ENCODE assay signal across 1 cellular context in the genomic region with DNA sequence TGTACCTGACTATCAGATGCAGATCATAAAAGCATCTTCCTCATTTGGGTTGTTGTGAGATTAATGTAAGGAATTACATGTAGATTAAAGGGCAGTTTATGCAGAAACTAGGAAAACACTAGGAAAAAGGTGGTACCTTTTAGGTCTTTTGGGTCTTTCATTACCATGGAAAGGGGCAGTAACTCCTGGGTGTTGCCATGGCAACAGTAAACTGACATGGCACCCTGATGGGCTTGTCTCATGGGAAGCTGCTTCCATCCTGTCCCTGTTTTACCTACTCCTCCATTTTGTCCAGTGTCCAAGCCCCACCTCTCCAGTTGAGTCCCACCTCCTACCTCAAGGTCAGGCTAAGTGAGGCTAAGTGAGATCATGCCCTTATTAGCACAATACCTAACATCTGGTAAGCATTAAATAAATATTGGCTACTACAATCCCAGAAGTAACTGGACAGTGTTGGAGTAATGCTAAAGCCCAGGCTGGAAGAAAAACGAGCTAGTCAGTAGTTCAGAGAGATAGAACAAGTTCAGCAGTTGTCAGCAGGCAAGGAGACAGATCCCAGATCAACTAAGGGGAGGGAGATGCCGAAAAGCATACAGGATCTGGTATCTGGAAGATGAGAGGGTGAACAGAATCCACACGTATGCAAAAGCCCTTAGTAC.
TF ChIP-seq lines count a peak whose summit lies in the region.

No MANE protein-coding gene starts in this region.

TF ChIP-seq in WTC11, 78 proteins besides CTCF, POLR2A, EP300 and RAD21 (continued from another document):
- TF ChIP-seq, protein P1, sequence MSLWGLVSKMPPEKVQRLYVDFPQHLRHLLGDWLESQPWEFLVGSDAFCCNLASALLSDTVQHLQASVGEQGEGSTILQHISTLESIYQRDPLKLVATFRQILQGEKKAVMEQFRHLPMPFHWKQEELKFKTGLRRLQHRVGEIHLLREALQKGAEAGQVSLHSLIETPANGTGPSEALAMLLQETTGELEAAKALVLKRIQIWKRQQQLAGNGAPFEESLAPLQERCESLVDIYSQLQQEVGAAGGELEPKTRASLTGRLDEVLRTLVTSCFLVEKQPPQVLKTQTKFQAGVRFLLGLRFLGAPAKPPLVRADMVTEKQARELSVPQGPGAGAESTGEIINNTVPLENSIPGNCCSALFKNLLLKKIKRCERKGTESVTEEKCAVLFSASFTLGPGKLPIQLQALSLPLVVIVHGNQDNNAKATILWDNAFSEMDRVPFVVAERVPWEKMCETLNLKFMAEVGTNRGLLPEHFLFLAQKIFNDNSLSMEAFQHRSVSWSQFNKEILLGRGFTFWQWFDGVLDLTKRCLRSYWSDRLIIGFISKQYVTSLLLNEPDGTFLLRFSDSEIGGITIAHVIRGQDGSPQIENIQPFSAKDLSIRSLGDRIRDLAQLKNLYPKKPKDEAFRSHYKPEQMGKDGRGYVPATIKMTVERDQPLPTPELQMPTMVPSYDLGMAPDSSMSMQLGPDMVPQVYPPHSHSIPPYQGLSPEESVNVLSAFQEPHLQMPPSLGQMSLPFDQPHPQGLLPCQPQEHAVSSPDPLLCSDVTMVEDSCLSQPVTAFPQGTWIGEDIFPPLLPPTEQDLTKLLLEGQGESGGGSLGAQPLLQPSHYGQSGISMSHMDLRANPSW (CRISPR knock-in tag; conservative IDR thresholded peaks at IDR 0.05; ENCODE audit: low read depth) = no peak
- TF ChIP-seq RELA (CRISPR knock-in tag; IDR thresholded peaks at IDR 0.05; ENCODE audit: borderline replicate concordance) = no peak
TF ChIP-seq in WTC11: peak in this region for 0.
